13 cellular contexts compared by ENCODE assay signal in genomic region chr9:126501383-126502331, GRCh38.
DNase-seq lines count a peak whose midpoint lies in the region; ATAC-seq, FAIRE-seq and TF ChIP-seq lines count a peak whose summit lies in the region.
"Had no signal": no experiment of that assay in that cellular context is flagged by ENCODE, and none has a peak within 500 bp of the region (broad histone marks: within the 10 kb centered on the region; RNA-seq: fewer than 3 reads in every experiment).

No MANE protein-coding gene starts in this region.

- FAIRE-seq in G401.6 (lab: Jason Lieb, UNC) (peak; percentile 98), keratinocyte (lab: Jason Lieb, UNC) (no peak)

- no peaks in the 10 kb centered on the region for H4K20me1 ChIP-seq in keratinocyte (ENCODE audit: control insufficient read depth, extremely low read depth, insufficient read depth, low read length)

- no peak overlapping the region for H3K9ac ChIP-seq in keratinocyte (ENCODE audit: control insufficient read depth, extremely low read depth, insufficient read depth, low read length)
- H3K9ac ChIP-seq: parathyroid adenoma had no signal

- H3K4me1 ChIP-seq in RWPE2 (ENCODE audit: insufficient read depth, poor library complexity, severe bottlenecking) (no peaks in the 10 kb centered on the region), keratinocyte (ENCODE audit: control insufficient read depth, extremely low read depth, insufficient read depth, low read length) (peaks cover 8% of the 10 kb centered on the region)
- H3K4me1 ChIP-seq: parathyroid adenoma had no signal

- no peak overlapping the region for H3K27ac ChIP-seq in RWPE2 (ENCODE audit: poor library complexity, severe bottlenecking)
- no peak overlapping the region for H3K27ac ChIP-seq in keratinocyte (ENCODE audit: control insufficient read depth, insufficient read depth, low read length)
- H3K27ac ChIP-seq: brain microvascular endothelial cell, epithelial cell of prostate, parathyroid adenoma, skin epidermis had no signal

- no peaks in the 10 kb centered on the region for H3K9me3 ChIP-seq in RWPE2 (ENCODE audit: severe bottlenecking)
- H3K9me3 ChIP-seq in keratinocyte (ENCODE audit: control insufficient read depth, low read depth, low read length) = no peaks in the 10 kb centered on the region

- H3K27me3 ChIP-seq in RWPE2 (ENCODE audit: insufficient read depth, poor library complexity, severe bottlenecking) = no peaks in the 10 kb centered on the region
- no peaks in the 10 kb centered on the region for H3K27me3 ChIP-seq in keratinocyte (ENCODE audit: control insufficient read depth, extremely low read depth, insufficient read depth, low read length)
- H3K27me3 ChIP-seq: brain microvascular endothelial cell had no signal

- H3K79me2 ChIP-seq in keratinocyte (ENCODE audit: control insufficient read depth, insufficient read depth, low read length) = no peaks in the 10 kb centered on the region
- H3K79me2 ChIP-seq: parathyroid adenoma had no signal

- H3K4me2 ChIP-seq in keratinocyte (ENCODE audit: control insufficient read depth, extremely low read depth, insufficient read depth, low read depth, low read length) = peak overlapping the region; percentile 51

- no peaks in the 10 kb centered on the region for H3K36me3 ChIP-seq in RWPE2 (ENCODE audit: low read depth)
- no peaks in the 10 kb centered on the region for H3K36me3 ChIP-seq in keratinocyte (ENCODE audit: control insufficient read depth in 2 of 2, extremely low read depth in 1 of 2, insufficient read depth in 2 of 2, low read length in 2 of 2)
- H3K36me3 ChIP-seq: brain microvascular endothelial cell had no signal

- dilution Hi-C loops in keratinocyte (cut with MboI; ENCODE audit: extremely low pct_ligation_motif_present, low sequenced_read_pairs) = no loop called here

- intact Hi-C loops in posterior vena cava (cut with DNase I) = loop anchor here in 1 of 2 donors (5.0 to 10.0 kb wide), 2 partner anchors 51 to 273 kb away; no protein-coding TSS in a partner anchor

- no peaks in the 10 kb centered on the region for H3K9me1 ChIP-seq in keratinocyte (ENCODE audit: control insufficient read depth, extremely low read depth, insufficient read depth, low read length)

- TF ChIP-seq CTCF in RWPE2 (IDR thresholded peaks at IDR 0.05; ENCODE audit: poor library complexity, severe bottlenecking) (no peak), keratinocyte (optimal IDR thresholded peaks at IDR 0.05 in 1 of 3, IDR thresholded peaks at IDR 0.05 in 1 of 3, conservative IDR thresholded peaks at IDR 0.05 in 1 of 3; ENCODE audit: extremely low read depth in 1 of 3, insufficient read depth in 2 of 3, low read length in 3 of 3) (peak in 1 of 3 experiments; percentile 3)

- H3K4me3 ChIP-seq in RWPE2 (ENCODE audit: severe bottlenecking) (no peak overlapping the region), keratinocyte (ENCODE audit: control insufficient read depth in 2 of 3, extremely low read depth in 1 of 3, insufficient read depth in 2 of 3, low read depth in 1 of 3, low read length in 3 of 3) (no peak overlapping the region)
- H3K4me3 ChIP-seq: skin epidermis had no signal

- DNase-seq in RWPE2 (ENCODE audit: low spot score) (peak; percentile 32), keratinocyte (ENCODE audit: low read depth, low spot score) (no peak), posterior vena cava (ENCODE audit: low spot score) (peak; percentile 49), NCI-H2029 (lab: John Stamatoyannopoulos, UW) (no peak), NCI-H345 treated with DMSO at 0.1 percent for 48 hours (lab: John Stamatoyannopoulos, UW; ENCODE audit: unreplicated experiment) (no peak)
- DNase-seq: SHP77 treated with DMSO at 0.1 percent for 48 hours had no signal

- ATAC-seq in RWPE2 (ENCODE audit: low read depth) = no peak
- no peak for ATAC-seq in HG03039 (IDR thresholded peaks at IDR 0.05; ENCODE audit: unreplicated experiment)
- no peak for ATAC-seq in HG03442 (IDR thresholded peaks at IDR 0.05; ENCODE audit: unreplicated experiment)

- H2AFZ ChIP-seq in keratinocyte (ENCODE audit: control insufficient read depth, low read length) = no peak overlapping the region
- H2AFZ ChIP-seq: parathyroid adenoma had no signal

Comparison
In these comparisons a context has a peak if more than half of its experiments do, and no peak if none do; other contexts are left out.
1. DNase-seq: peak in RWPE2 (single experiment) and posterior vena cava (single experiment); none in keratinocyte (single experiment), NCI-H2029 (single experiment) and NCI-H345 treated with DMSO at 0.1 percent for 48 hours (single experiment).